In genomic region chr20:62840244-62841197, GRCh38 we compare ENCODE assay signal across 27 cellular contexts. TPM values are rescaled to one million over a fixed set of nuclear protein-coding genes. Genes with fewer than 3 reads are reported as not detected.
DNase-seq lines count a peak whose midpoint lies in the region; ATAC-seq and TF ChIP-seq lines count a peak whose summit lies in the region.
"Had no signal": no experiment of that assay in that cellular context is flagged by ENCODE, and none has a peak within 500 bp of the region (broad histone marks: within the 10 kb centered on the region; RNA-seq: fewer than 3 reads in every experiment).

No MANE protein-coding gene starts in this region.

- peak overlapping the region; percentile 65 for H3K14ac ChIP-seq in neuronal stem cell (ENCODE audit: low read length)

- no peaks in the 10 kb centered on the region for H3K27me3 ChIP-seq in H7 (ENCODE audit: control insufficient read depth, insufficient read depth, low read length)
- H3K27me3 ChIP-seq in neuronal stem cell (ENCODE audit: control insufficient read depth in 3 of 3, insufficient read depth in 3 of 3, low read depth in 1 of 3, low read length in 3 of 3) = no peaks in the 10 kb centered on the region
- peaks cover 27% of the 10 kb centered on the region for H3K27me3 ChIP-seq in gastroesophageal sphincter
- H3K27me3 ChIP-seq: BE2C, ovary had no signal

- H2AFZ ChIP-seq in neuronal stem cell (ENCODE audit: low read length) = no peak overlapping the region
- H2AFZ ChIP-seq: PC-9 had no signal

- peak overlapping the region; percentile 8 for H2BK12ac ChIP-seq in neuronal stem cell (ENCODE audit: low read length)

- H3K9me3 ChIP-seq in neuronal stem cell (replicated peaks in 1 of 2; ENCODE audit: control insufficient read depth in 2 of 2, insufficient read depth in 1 of 2, low read depth in 1 of 2, low read length in 2 of 2) (peaks cover 2 to 7% of the 10 kb centered on the region in 2 donors), gastroesophageal sphincter (no peaks in the 10 kb centered on the region)
- H3K9me3 ChIP-seq: BE2C, ovary, SJCRH30, stomach, tibial artery had no signal

- no peak overlapping the region for H3K27ac ChIP-seq in neuronal stem cell (replicated peaks; ENCODE audit: low read length)
- no peak overlapping the region for H3K27ac ChIP-seq in gastroesophageal sphincter
- H3K27ac ChIP-seq: ovary, PC-9, SJCRH30, stomach, tibial artery had no signal

- TF ChIP-seq POLR2A in gastroesophageal sphincter (IDR thresholded peaks at IDR 0.05) = no peak

- H3K36me3 Mint-ChIP-seq in WTC11 = peaks cover 22% of the 10 kb centered on the region

- peak overlapping the region; percentile 49 for H2AK5ac ChIP-seq in neuronal stem cell (ENCODE audit: low read depth, low read length)

- CTCF ChIA-PET in WTC11 (lab: Charles Lee) = interaction anchor here (0.6 to 1.8 kb wide), 2 partner anchors 18 to 1791 kb away, joined by 3 read pairs; no protein-coding TSS in a partner anchor

- no peaks in the 10 kb centered on the region for H3K27me3 Mint-ChIP-seq in WTC11 (ENCODE audit: low read depth)
- H3K27me3 Mint-ChIP-seq: activated CD4-positive, alpha-beta T cell treated with anti-CD3 and anti-CD28 coated beads for 36 hours; activated naive CD8-positive, alpha-beta T cell treated with anti-CD3 and anti-CD28 coated beads, Interleukin-2, amount 50 U/mL, for 24 hours had no signal

- H3K23ac ChIP-seq in neuronal stem cell (ENCODE audit: low read depth, low read length, poor library complexity) = peak overlapping the region; percentile 61

- H2BK15ac ChIP-seq in neuronal stem cell (ENCODE audit: low read length) = no peak overlapping the region

- H3K4me3 Mint-ChIP-seq in WTC11 = no peak overlapping the region
- H3K4me3 Mint-ChIP-seq: activated CD4-positive, alpha-beta T cell treated with anti-CD3 and anti-CD28 coated beads for 36 hours; activated naive CD8-positive, alpha-beta T cell treated with anti-CD3 and anti-CD28 coated beads, Interleukin-2, amount 50 U/mL, for 24 hours; central memory CD8-positive, alpha-beta T cell; naive thymus-derived CD4-positive, alpha-beta T cell had no signal

- peak overlapping the region; percentile 84 for H2BK5ac ChIP-seq in neuronal stem cell (ENCODE audit: low read length)

- TF ChIP-seq CTCF in WTC11 (IDR thresholded peaks at IDR 0.05) (no peak), gastroesophageal sphincter (IDR thresholded peaks at IDR 0.05) (no peak)

- DNase-seq in NCI-H1417 (lab: John Stamatoyannopoulos, UW) (peak in 2 of 3 experiments; percentile 26 to 46), NCI-H1417 treated with DMSO at 0.1 percent for 48 hours (lab: John Stamatoyannopoulos, UW) (no peak), H7 (peak; percentile 57), WTC11 (ENCODE audit: low spot score) (no peak), neuronal stem cell (ENCODE audit: low spot score) (no peak), GM03348 (ENCODE audit: low spot score) (no peak), NCI-H1105 (lab: John Stamatoyannopoulos, UW) (no peak)
- DNase-seq: activated CD4-positive, alpha-beta T cell treated with anti-CD3 and anti-CD28 coated beads for 36 hours; activated gamma-delta T cell treated with Interleukin-2 at 50 U/mL for 16 hours; activated naive CD8-positive, alpha-beta T cell treated with anti-CD3 and anti-CD28 coated beads, Interleukin-2, amount 50 U/mL, for 24 hours; BE2C; GDM1; glutamatergic neuron; KG1; naive thymus-derived CD4-positive, alpha-beta T cell; NCI-H187; NCI-H226; SJCRH30; stimulated activated CD4-positive, alpha-beta T cell treated with anti-CD3 and anti-CD28 coated beads, Interleukin-15, amount 100 ng/mL, for 24 hours; stomach; T-helper 1 cell; tibial artery had no signal

- H2BK120ac ChIP-seq in neuronal stem cell (ENCODE audit: low read depth, low read length) = no peak overlapping the region

- H3K27ac Mint-ChIP-seq in WTC11 = 0 out of 2 replicates have a peak overlapping the region, but pooled peaks have one; percentile 49
- H3K27ac Mint-ChIP-seq: activated CD4-positive, alpha-beta T cell treated with anti-CD3 and anti-CD28 coated beads for 36 hours; activated naive CD8-positive, alpha-beta T cell treated with anti-CD3 and anti-CD28 coated beads, Interleukin-2, amount 50 U/mL, for 24 hours; naive thymus-derived CD4-positive, alpha-beta T cell had no signal

- ATAC-seq in WTC11 (no peak), gastroesophageal sphincter (no peak)
- ATAC-seq: activated CD4-positive, alpha-beta T cell treated with anti-CD3 and anti-CD28 coated beads for 36 hours; activated naive CD8-positive, alpha-beta T cell treated with anti-CD3 and anti-CD28 coated beads, Interleukin-2, amount 50 U/mL, for 24 hours; naive thymus-derived CD4-positive, alpha-beta T cell; sciatic nerve had no signal

- H4K8ac ChIP-seq in neuronal stem cell (ENCODE audit: low read depth, low read length) = no peak overlapping the region

- peak overlapping the region; percentile 27 for H4K91ac ChIP-seq in neuronal stem cell (ENCODE audit: low read depth, low read length, poor library complexity)

- H3K9me3 Mint-ChIP-seq in WTC11 = peaks cover 8% of the 10 kb centered on the region
- H3K9me3 Mint-ChIP-seq: activated naive CD8-positive, alpha-beta T cell treated with anti-CD3 and anti-CD28 coated beads, Interleukin-2, amount 50 U/mL, for 24 hours; central memory CD8-positive, alpha-beta T cell; naive thymus-derived CD4-positive, alpha-beta T cell had no signal

- H3K9ac ChIP-seq in neuronal stem cell (ENCODE audit: low read depth, low read length, poor library complexity) = peak overlapping the region; percentile 56

- TF ChIP-seq EP300 in gastroesophageal sphincter (IDR thresholded peaks at IDR 0.05) = no peak

- no CpG with 5 or more reads among the region's 45 CpGs for WGBS in neuronal stem cell (ENCODE audit: extremely low coverage in 2 of 2, insufficient read length in 2 of 2, insufficient replicate concordance in 1 of 2), 2 donors
- WGBS in gastroesophageal sphincter (ENCODE audit: low coverage in 1 of 2), 2 donors = 33 to 80% methylated on average over 1 to 9 of the region's 45 CpGs

- peaks cover 3 to 4% of the 10 kb centered on the region in 2 donors for H3K4me1 ChIP-seq in neuronal stem cell (ENCODE audit: control insufficient read depth in 2 of 2, insufficient read depth in 1 of 2, low read depth in 1 of 2, low read length in 2 of 2)
- no peaks in the 10 kb centered on the region for H3K4me1 ChIP-seq in gastroesophageal sphincter
- H3K4me1 ChIP-seq: SJCRH30 had no signal

- H3K36me3 ChIP-seq in H7 (replicated peaks; ENCODE audit: control insufficient read depth, insufficient read depth, low read length) (peaks cover 2% of the 10 kb centered on the region), neuronal stem cell (replicated peaks in 1 of 2; ENCODE audit: control insufficient read depth in 2 of 2, insufficient read depth in 2 of 2, low read length in 2 of 2) (peaks cover 2 to 3% of the 10 kb centered on the region in 2 donors), gastroesophageal sphincter (peaks cover 0 to 18% of the 10 kb centered on the region in 2 donors)
- H3K36me3 ChIP-seq: ovary had no signal

- no peak overlapping the region for H3K4ac ChIP-seq in neuronal stem cell (ENCODE audit: low read length)

- peaks cover 1% of the 10 kb centered on the region for H3K79me1 ChIP-seq in neuronal stem cell (ENCODE audit: low read depth, low read length)

- H3K4me1 Mint-ChIP-seq in WTC11 = peaks cover 13% of the 10 kb centered on the region
- H3K4me1 Mint-ChIP-seq: activated CD4-positive, alpha-beta T cell treated with anti-CD3 and anti-CD28 coated beads for 36 hours; activated naive CD8-positive, alpha-beta T cell treated with anti-CD3 and anti-CD28 coated beads, Interleukin-2, amount 50 U/mL, for 24 hours; central memory CD8-positive, alpha-beta T cell; naive thymus-derived CD4-positive, alpha-beta T cell had no signal

- POLR2A ChIA-PET in WTC11 (lab: Charles Lee) = no interaction called here

- no peak overlapping the region for H3K4me2 ChIP-seq in neuronal stem cell (ENCODE audit: insufficient read depth, low read length, poor library complexity, severe bottlenecking)
- H3K4me2 ChIP-seq: PC-9 had no signal

- peak overlapping the region; percentile 78 for H3K18ac ChIP-seq in neuronal stem cell (ENCODE audit: low read length)

- H3K4me3 ChIP-seq in H7 (ENCODE audit: insufficient read depth, low read depth, low read length) = no peak overlapping the region
- H3K4me3 ChIP-seq in neuronal stem cell (ENCODE audit: low read length in 2 of 2) = no peak overlapping the region
- H3K4me3 ChIP-seq in gastroesophageal sphincter = no peak overlapping the region
- H3K4me3 ChIP-seq: ovary, PC-9, SJCRH30, stomach, tibial artery had no signal

TF ChIP-seq in WTC11, 78 proteins besides CTCF, POLR2A, EP300 and RAD21:
- no peak for TF ChIP-seq HMGA2 (CRISPR knock-in tag; IDR thresholded peaks at IDR 0.05)
- peak; percentile 79 for TF ChIP-seq ZNF423 (CRISPR knock-in tag; IDR thresholded peaks at IDR 0.05)

RNA-seq across cellular contexts. Expression of gene TCFL5, which starts 21.1 kb away (rescaled TPM):
- 25.7 and 36.8 TPM in 2 replicates for total RNA-seq in H7 (2014; rRNA removed; shearing (Covaris generic))
- total RNA-seq in WTC11 (2021) (19.7 to 20.4 TPM (median 20.3 TPM) in 3 replicates), gastroesophageal sphincter (10 to 100 TPM; 12.0 to 28.9 (median 13.8) TPM)
- 14.5 TPM for polyA plus RNA-seq in neuronal stem cell (2013, experiment 1 of 2)
- 15.3 TPM for polyA plus RNA-seq in neuronal stem cell (2013, experiment 2 of 2)

RNA-seq across cellular contexts. Expression of gene COL9A3, which starts 23.7 kb away (rescaled TPM):
- total RNA-seq in H7 (2014; rRNA removed; shearing (Covaris generic)) = 131 and 139 TPM in 2 replicates
- 115 to 136 TPM (median 123 TPM) in 3 replicates for total RNA-seq in WTC11 (2021)
- 77.2 TPM for polyA plus RNA-seq in neuronal stem cell (2013, experiment 1 of 2)
- 77.0 TPM for polyA plus RNA-seq in neuronal stem cell (2013, experiment 2 of 2)
- total RNA-seq in gastroesophageal sphincter = 10 to 100 TPM in 2 of 4 donors, 1 to 10 TPM in 2; 8.8 to 29.9 (median 14.3) TPM
- total RNA-seq: activated CD4-positive, alpha-beta T cell treated with anti-CD3 and anti-CD28 coated beads for 36 hours had no signal
- polyA plus RNA-seq: naive thymus-derived CD4-positive, alpha-beta T cell had no signal

RNA-seq across cellular contexts. Expression of gene OGFR, which starts 35.9 kb away (rescaled TPM):
- 50.1 and 57.1 TPM in 2 replicates for total RNA-seq in H7 (2014; rRNA removed; shearing (Covaris generic))
- 32.5 to 43.3 TPM (median 33.8 TPM) in 3 replicates for total RNA-seq in WTC11 (2021)
- polyA plus RNA-seq in neuronal stem cell (2013, experiment 1 of 2) = 15.0 TPM
- 14.7 TPM for polyA plus RNA-seq in neuronal stem cell (2013, experiment 2 of 2)
- 10 to 100 TPM; 55.1 to 61.0 (median 58.9) TPM for total RNA-seq in gastroesophageal sphincter

RNA-seq across cellular contexts. Expression of gene MRGBP, which starts 44.2 kb away (rescaled TPM):
- total RNA-seq in H7 (2014; rRNA removed; shearing (Covaris generic)) = 28.3 and 28.5 TPM in 2 replicates
- total RNA-seq in WTC11 (2021) = 20.0 to 20.8 TPM (median 20.2 TPM) in 3 replicates
- 15.5 TPM for polyA plus RNA-seq in neuronal stem cell (2013, experiment 1 of 2)
- 15.6 TPM for polyA plus RNA-seq in neuronal stem cell (2013, experiment 2 of 2)
- total RNA-seq in gastroesophageal sphincter = 10 to 100 TPM in 3 of 4 donors, 1 to 10 TPM in 1; 9.3 to 15.6 (median 14.5) TPM

Comparison
In these comparisons a context has a peak if more than half of its experiments do, and no peak if none do; other contexts are left out.
1. DNase-seq: peak in NCI-H1417 (2 of 3) and H7 (single experiment); none in NCI-H1417 treated with DMSO at 0.1 percent for 48 hours (single experiment), WTC11 (single experiment), neuronal stem cell (single experiment), GM03348 (single experiment) and NCI-H1105 (single experiment).